Comparison of ENCODE assay signal across 1 cellular context in the genomic region with DNA sequence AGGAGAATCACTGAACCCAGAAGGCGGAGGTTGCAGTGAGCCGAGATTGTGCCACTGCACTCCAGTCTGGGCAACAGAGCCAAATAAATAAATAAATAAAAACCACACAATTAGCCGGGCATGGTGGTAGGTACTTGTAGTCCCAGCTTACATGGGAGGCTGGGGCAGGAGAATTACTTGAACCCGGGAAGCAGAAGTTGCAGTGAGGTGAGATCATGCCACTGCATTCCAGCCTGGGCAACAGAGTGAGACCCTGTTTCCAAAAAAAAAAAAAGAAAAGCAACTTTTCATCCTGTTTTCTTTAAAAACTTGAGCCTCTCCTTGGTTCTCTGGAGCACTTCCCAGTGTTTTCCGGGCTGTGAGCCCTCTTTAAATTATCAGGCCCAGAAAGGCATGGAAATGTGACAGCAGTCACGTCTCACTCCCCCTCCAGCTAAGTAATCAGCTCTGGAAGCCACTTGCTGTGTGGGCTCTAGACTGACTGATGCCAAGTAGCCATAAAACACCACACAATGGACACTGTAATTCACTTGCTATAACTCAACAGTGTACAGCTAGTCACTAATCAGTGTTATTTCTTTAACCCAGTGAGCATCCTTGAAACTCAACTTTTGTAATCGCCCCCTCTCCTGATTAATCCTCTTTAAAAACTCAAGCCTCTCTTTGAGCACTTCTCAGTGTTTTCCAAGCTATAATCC.
TF ChIP-seq lines count a peak whose summit lies in the region.

No MANE protein-coding gene starts in this region.

TF ChIP-seq in endothelial cell of umbilical vein, 7 proteins besides CTCF, POLR2A, EP300 and RAD21:
- no peak for TF ChIP-seq MAX (IDR thresholded peaks at IDR 0.05; ENCODE audit: insufficient read depth, insufficient read length)
TF ChIP-seq in endothelial cell of umbilical vein: peak in this region for 0.
